13 cellular contexts compared by ENCODE assay signal in genomic region chr17:5011928-5012327, GRCh38. TPM values are rescaled to one million over a fixed set of nuclear protein-coding genes. Genes with fewer than 3 reads are reported as not detected.
A peak's percentile ranks its signal among the peaks of the same experiment; 100 is the strongest.
DNase-seq lines count a peak whose midpoint lies in the region; FAIRE-seq and TF ChIP-seq lines count a peak whose summit lies in the region.
"Had no signal": no experiment of that assay in that cellular context is flagged by ENCODE, and none has a peak within 500 bp of the region (broad histone marks: within the 10 kb centered on the region; RNA-seq: fewer than 3 reads in every experiment).

No MANE protein-coding gene starts in this region.

- POLR2A ChIA-PET in CD8-positive, alpha-beta memory T cell (lab: Charles Lee), result no interaction called here

- no peaks in the 10 kb centered on the region for H3K9me3 ChIP-seq in CD8-positive, alpha-beta memory T cell (ENCODE audit: low read length)
- H3K9me3 ChIP-seq: upper lobe of right lung had no signal

- TF ChIP-seq CTCF in HFFc6 (IDR thresholded peaks at IDR 0.05), result no peak

- peak overlapping the region; percentile 81 for H3K27ac Mint-ChIP-seq in HFFc6
- H3K27ac Mint-ChIP-seq in activated T-helper 1 cell treated with anti-CD3 and anti-CD28 coated beads, Interleukin-12 subunit alpha, Interleukin-12 subunit beta, Interleukin-2, Interleukin-4 antibody, amounts not matched to agents 30 ng/mL and 10 ng/mL and 1 ng/mL, durations not matched to agents 14 hours and 24 hours and 36 hours, result peak overlapping the region; percentile 87
- peak overlapping the region in 2 of 8 donors; percentile 63 to 70 for H3K27ac Mint-ChIP-seq in CD8-positive, alpha-beta memory T cell
- H3K27ac Mint-ChIP-seq: memory B cell had no signal

- H3K36me3 ChIP-seq in CD8-positive, alpha-beta memory T cell (ENCODE audit: insufficient read depth, low read length), result no peaks in the 10 kb centered on the region

- no peak overlapping the region for H3K4me3 Mint-ChIP-seq in HFFc6
- H3K4me3 Mint-ChIP-seq in activated T-helper 1 cell treated with anti-CD3 and anti-CD28 coated beads, Interleukin-12 subunit alpha, Interleukin-12 subunit beta, Interleukin-2, Interleukin-4 antibody, amounts not matched to agents 30 ng/mL and 10 ng/mL and 1 ng/mL, durations not matched to agents 14 hours and 24 hours and 36 hours, result peak overlapping the region; percentile 41
- no peak overlapping the region for H3K4me3 Mint-ChIP-seq in CD8-positive, alpha-beta memory T cell
- H3K4me3 Mint-ChIP-seq: memory B cell had no signal

- peaks cover 64% of the 10 kb centered on the region for H3K36me3 Mint-ChIP-seq in HFFc6 (ENCODE audit: low read depth)
- H3K36me3 Mint-ChIP-seq in activated T-helper 1 cell treated with anti-CD3 and anti-CD28 coated beads, Interleukin-12 subunit alpha, Interleukin-12 subunit beta, Interleukin-2, Interleukin-4 antibody, amounts not matched to agents 30 ng/mL and 10 ng/mL and 1 ng/mL, durations not matched to agents 14 hours and 24 hours and 36 hours (ENCODE audit: low read depth), result peaks cover 49% of the 10 kb centered on the region
- H3K36me3 Mint-ChIP-seq in CD8-positive, alpha-beta memory T cell, result peaks cover 0 to 66% (median 16%) of the 10 kb centered on the region in 3 donors

- peaks cover 2% of the 10 kb centered on the region for H3K27me3 Mint-ChIP-seq in HFFc6 (ENCODE audit: insufficient read depth)
- H3K27me3 Mint-ChIP-seq in activated T-helper 1 cell treated with anti-CD3 and anti-CD28 coated beads, Interleukin-12 subunit alpha, Interleukin-12 subunit beta, Interleukin-2, Interleukin-4 antibody, amounts not matched to agents 30 ng/mL and 10 ng/mL and 1 ng/mL, durations not matched to agents 14 hours and 24 hours and 36 hours (ENCODE audit: insufficient read depth), result no peaks in the 10 kb centered on the region
- H3K27me3 Mint-ChIP-seq in CD8-positive, alpha-beta memory T cell, result no peaks in the 10 kb centered on the region
- H3K27me3 Mint-ChIP-seq: memory B cell had no signal

- H3K27me3 ChIP-seq in CD8-positive, alpha-beta memory T cell (ENCODE audit: insufficient read depth, low read length, poor library complexity, severe bottlenecking), result no peaks in the 10 kb centered on the region
- H3K27me3 ChIP-seq: upper lobe of right lung had no signal

- intact Hi-C loops in activated T-helper 1 cell treated with anti-CD3 and anti-CD28 coated beads, Interleukin-12 subunit alpha, Interleukin-12 subunit beta, Interleukin-2, Interleukin-4 antibody, amounts not matched to agents 30 ng/mL and 10 ng/mL and 1 ng/mL, durations not matched to agents 14 hours and 24 hours and 36 hours (cut with micrococcal nuclease), result no loop called here

- H3K4me3 ChIP-seq in CD8-positive, alpha-beta memory T cell (ENCODE audit: low read length), result no peak overlapping the region
- H3K4me3 ChIP-seq: SK-N-MC, upper lobe of right lung had no signal

- no peaks in the 10 kb centered on the region for H3K9me3 Mint-ChIP-seq in HFFc6
- no peaks in the 10 kb centered on the region for H3K9me3 Mint-ChIP-seq in activated T-helper 1 cell treated with anti-CD3 and anti-CD28 coated beads, Interleukin-12 subunit alpha, Interleukin-12 subunit beta, Interleukin-2, Interleukin-4 antibody, amounts not matched to agents 30 ng/mL and 10 ng/mL and 1 ng/mL, durations not matched to agents 14 hours and 24 hours and 36 hours
- no peaks in the 10 kb centered on the region for H3K9me3 Mint-ChIP-seq in CD8-positive, alpha-beta memory T cell
- H3K9me3 Mint-ChIP-seq: memory B cell had no signal

- peak; percentile 52 for DNase-seq in GM12892 (ENCODE audit: insufficient read length)
- DNase-seq in HFFc6, result peak; percentile 44
- DNase-seq in activated T-helper 1 cell treated with anti-CD3 and anti-CD28 coated beads, Interleukin-12 subunit alpha, Interleukin-12 subunit beta, Interleukin-2, Interleukin-4 antibody, amounts not matched to agents 30 ng/mL and 10 ng/mL and 1 ng/mL, durations not matched to agents 14 hours and 24 hours and 36 hours (ENCODE audit: low spot score), result no peak
- peak; percentile 90 to 92 for DNase-seq in lung microvascular endothelial cell (ENCODE audit: low read depth in 2 of 2)
- DNase-seq in NCI-H2029 (lab: John Stamatoyannopoulos, UW), result no peak
- DNase-seq in CD8-positive, alpha-beta memory T cell, result no peak
- DNase-seq in kidney glomerular epithelial cell (lab: John Stamatoyannopoulos, UW), result no peak
- DNase-seq: cerebellar nuclear complex, Karpas-422, upper lobe of right lung had no signal

- H3K4me1 Mint-ChIP-seq in HFFc6 (ENCODE audit: low read depth), result peaks cover 17% of the 10 kb centered on the region
- peaks cover 27% of the 10 kb centered on the region for H3K4me1 Mint-ChIP-seq in activated T-helper 1 cell treated with anti-CD3 and anti-CD28 coated beads, Interleukin-12 subunit alpha, Interleukin-12 subunit beta, Interleukin-2, Interleukin-4 antibody, amounts not matched to agents 30 ng/mL and 10 ng/mL and 1 ng/mL, durations not matched to agents 14 hours and 24 hours and 36 hours (ENCODE audit: low read depth)
- H3K4me1 Mint-ChIP-seq in CD8-positive, alpha-beta memory T cell, result peaks cover 0 to 5% (median 0%) of the 10 kb centered on the region in 3 donors

- CTCF ChIA-PET in CD8-positive, alpha-beta memory T cell (lab: Charles Lee), result no interaction called here

- no peaks in the 10 kb centered on the region for H3K4me1 ChIP-seq in CD8-positive, alpha-beta memory T cell (ENCODE audit: insufficient read depth, low read length)
- H3K4me1 ChIP-seq: upper lobe of right lung had no signal

- peak; percentile 93 for FAIRE-seq in GM12892 (lab: Jason Lieb, UNC)

- no peak for TF ChIP-seq POLR2A in GM12892 (IDR thresholded peaks at IDR 0.05; ENCODE audit: low read depth, low read length)

- no peak overlapping the region for H3K27ac ChIP-seq in CD8-positive, alpha-beta memory T cell (ENCODE audit: low read depth, low read length)
- H3K27ac ChIP-seq: SK-N-MC, upper lobe of right lung had no signal

RNA-seq across cellular contexts. Expression of gene KIF1C, which starts 14.2 kb away (rescaled TPM):
- polyA plus RNA-seq in GM12892 (2012; ENCODE audit: missing spikeins), result 17.6 TPM
- total RNA-seq in HFFc6 (2021; fragmentation: NEBNext Ultra II Directional; extraction: Animal tissue kit (Norgen Biotek cat#: 25700)), result 100 to 1,000 TPM; 174 to 200 (median 178) TPM
- total RNA-seq in activated T-helper 1 cell treated with anti-CD3 and anti-CD28 coated beads, Interleukin-12 subunit alpha, Interleukin-12 subunit beta, Interleukin-2, Interleukin-4 antibody, amounts not matched to agents 30 ng/mL and 10 ng/mL and 1 ng/mL, durations not matched to agents 14 hours and 24 hours and 36 hours, result 68.4 and 71.3 TPM in 2 replicates
- total RNA-seq in lung microvascular endothelial cell, result 56.0 and 78.2 TPM in 2 replicates
- total RNA-seq in CD8-positive, alpha-beta memory T cell, result 10 to 100 TPM; 73.4 to 77.3 TPM
- polyA plus RNA-seq in CD8-positive, alpha-beta memory T cell, result 8.0 TPM

RNA-seq across cellular contexts. Expression of gene INCA1, which starts 14.6 kb away (rescaled TPM):
- polyA plus RNA-seq in GM12892 (2012; ENCODE audit: missing spikeins), result 0.95 TPM
- total RNA-seq in HFFc6 (2021; fragmentation: NEBNext Ultra II Directional; extraction: Animal tissue kit (Norgen Biotek cat#: 25700)), result 1 to 10 TPM in 4 of 6 experiments, under 1 TPM in 2; 0.66 to 1.5 (median 1.0) TPM
- 0.34 and 0.37 TPM in 2 replicates for total RNA-seq in activated T-helper 1 cell treated with anti-CD3 and anti-CD28 coated beads, Interleukin-12 subunit alpha, Interleukin-12 subunit beta, Interleukin-2, Interleukin-4 antibody, amounts not matched to agents 30 ng/mL and 10 ng/mL and 1 ng/mL, durations not matched to agents 14 hours and 24 hours and 36 hours
- total RNA-seq in lung microvascular endothelial cell, result 0.22 and 0.40 TPM in 2 replicates
- total RNA-seq in CD8-positive, alpha-beta memory T cell, result under 1 TPM; 0.18 to 0.37 TPM
- 0.58 TPM for polyA plus RNA-seq in CD8-positive, alpha-beta memory T cell
- total RNA-seq: NCI-H460 had no signal

RNA-seq across cellular contexts. Expression of gene SLC52A1, which starts 23.3 kb away (rescaled TPM):
- not detected for polyA plus RNA-seq in GM12892 (2012; ENCODE audit: missing spikeins)
- total RNA-seq in HFFc6 (2021; fragmentation: NEBNext Ultra II Directional; extraction: Animal tissue kit (Norgen Biotek cat#: 25700)), result under 1 TPM in 1 of 6 experiments, not detected in 5; 0.12 TPM
- 0.20 and 0.23 TPM in 2 replicates for total RNA-seq in activated T-helper 1 cell treated with anti-CD3 and anti-CD28 coated beads, Interleukin-12 subunit alpha, Interleukin-12 subunit beta, Interleukin-2, Interleukin-4 antibody, amounts not matched to agents 30 ng/mL and 10 ng/mL and 1 ng/mL, durations not matched to agents 14 hours and 24 hours and 36 hours
- total RNA-seq in lung microvascular endothelial cell, result under 0.01 and 0.22 TPM in 2 replicates
- under 1 TPM; 0.35 to 0.64 TPM for total RNA-seq in CD8-positive, alpha-beta memory T cell
- polyA plus RNA-seq in CD8-positive, alpha-beta memory T cell, result 0.12 TPM

RNA-seq across cellular contexts. Expression of gene CAMTA2, which starts 24.5 kb away (rescaled TPM):
- 12.7 TPM for polyA plus RNA-seq in GM12892 (2012; ENCODE audit: missing spikeins)
- total RNA-seq in HFFc6 (2021; fragmentation: NEBNext Ultra II Directional; extraction: Animal tissue kit (Norgen Biotek cat#: 25700)), result 10 to 100 TPM; 48.9 to 60.8 (median 54.1) TPM
- total RNA-seq in activated T-helper 1 cell treated with anti-CD3 and anti-CD28 coated beads, Interleukin-12 subunit alpha, Interleukin-12 subunit beta, Interleukin-2, Interleukin-4 antibody, amounts not matched to agents 30 ng/mL and 10 ng/mL and 1 ng/mL, durations not matched to agents 14 hours and 24 hours and 36 hours, result 98.5 and 103 TPM in 2 replicates
- 2.6 and 7.9 TPM in 2 replicates for total RNA-seq in lung microvascular endothelial cell
- total RNA-seq in CD8-positive, alpha-beta memory T cell, result 10 to 100 TPM; 85.6 to 90.6 TPM
- 19.6 TPM for polyA plus RNA-seq in CD8-positive, alpha-beta memory T cell

RNA-seq across cellular contexts. Expression of gene SPAG7, which starts 44.3 kb away (rescaled TPM):
- 82.1 TPM for polyA plus RNA-seq in GM12892 (2012; ENCODE audit: missing spikeins)
- 10 to 100 TPM; 59.4 to 76.9 (median 65.6) TPM for total RNA-seq in HFFc6 (2021; fragmentation: NEBNext Ultra II Directional; extraction: Animal tissue kit (Norgen Biotek cat#: 25700))
- total RNA-seq in activated T-helper 1 cell treated with anti-CD3 and anti-CD28 coated beads, Interleukin-12 subunit alpha, Interleukin-12 subunit beta, Interleukin-2, Interleukin-4 antibody, amounts not matched to agents 30 ng/mL and 10 ng/mL and 1 ng/mL, durations not matched to agents 14 hours and 24 hours and 36 hours, result 66.5 and 69.5 TPM in 2 replicates
- total RNA-seq in lung microvascular endothelial cell, result 47.3 and 51.2 TPM in 2 replicates
- total RNA-seq in CD8-positive, alpha-beta memory T cell, result 10 to 100 TPM; 63.4 to 64.2 TPM
- polyA plus RNA-seq in CD8-positive, alpha-beta memory T cell, result 112 TPM

Comparison
In these comparisons a context has a peak if more than half of its experiments do, and no peak if none do; other contexts are left out.
1. DNase-seq: peak in GM12892 (single experiment), HFFc6 (single experiment) and lung microvascular endothelial cell (2 of 2); none in activated T-helper 1 cell treated with anti-CD3 and anti-CD28 coated beads, Interleukin-12 subunit alpha, Interleukin-12 subunit beta, Interleukin-2, Interleukin-4 antibody, amounts not matched to agents 30 ng/mL and 10 ng/mL and 1 ng/mL, durations not matched to agents 14 hours and 24 hours and 36 hours (single experiment), NCI-H2029 (single experiment), CD8-positive, alpha-beta memory T cell (0 of 5) and kidney glomerular epithelial cell (single experiment).